In the genomic region with DNA sequence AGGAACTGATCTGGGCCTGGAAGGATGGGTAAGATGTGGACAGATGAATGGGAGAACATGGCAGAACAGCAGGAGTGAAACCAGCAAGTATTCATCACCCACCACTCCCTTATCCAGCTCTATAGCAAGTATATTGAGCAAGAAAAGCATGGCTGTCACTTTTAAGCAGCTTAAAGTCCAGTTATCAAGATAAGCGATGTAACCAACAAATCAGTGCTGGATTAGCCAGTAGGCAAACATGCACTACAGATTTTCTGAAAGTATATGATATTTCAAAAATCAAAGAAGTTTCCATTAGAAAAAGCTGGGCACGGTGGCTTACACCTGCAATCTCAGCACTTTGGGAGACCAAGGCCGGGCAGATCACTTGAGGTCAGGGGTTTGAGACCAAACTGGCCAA, we compare ENCODE assay signal across 2 cellular contexts.
TF ChIP-seq lines count a peak whose summit lies in the region.

No MANE protein-coding gene starts in this region.

TF ChIP-seq in A549, 52 proteins besides CTCF, POLR2A, EP300 and RAD21 (continued from another document):
- TF ChIP-seq, protein P1, sequence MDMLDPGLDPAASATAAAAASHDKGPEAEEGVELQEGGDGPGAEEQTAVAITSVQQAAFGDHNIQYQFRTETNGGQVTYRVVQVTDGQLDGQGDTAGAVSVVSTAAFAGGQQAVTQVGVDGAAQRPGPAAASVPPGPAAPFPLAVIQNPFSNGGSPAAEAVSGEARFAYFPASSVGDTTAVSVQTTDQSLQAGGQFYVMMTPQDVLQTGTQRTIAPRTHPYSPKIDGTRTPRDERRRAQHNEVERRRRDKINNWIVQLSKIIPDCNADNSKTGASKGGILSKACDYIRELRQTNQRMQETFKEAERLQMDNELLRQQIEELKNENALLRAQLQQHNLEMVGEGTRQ (IDR thresholded peaks at IDR 0.05): no peak
- no peak for TF ChIP-seq HEYL (CRISPR knock-in tag; IDR thresholded peaks at IDR 0.05)

TF ChIP-seq in K562, 482 proteins besides CTCF, POLR2A, EP300 and RAD21 (continued from another document):
- TF ChIP-seq ZNF395 (CRISPR knock-in tag; IDR thresholded peaks at IDR 0.05): no peak
- peak; percentile 66 to 74 for TF ChIP-seq KDM1A (IDR thresholded peaks at IDR 0.05)
- TF ChIP-seq ZC3H11A (IDR thresholded peaks at IDR 0.05; ENCODE audit: low read depth, low read length): no peak
